ENCODE assay signal across 24 cellular contexts in genomic region chr11:71381781-71382505, GRCh38.
DNase-seq lines count a peak whose midpoint lies in the region; ATAC-seq lines count a peak whose summit lies in the region.
"Had no signal": no experiment of that assay in that cellular context is flagged by ENCODE, and none has a peak within 500 bp of the region (broad histone marks: within the 10 kb centered on the region; RNA-seq: fewer than 3 reads in every experiment).

No MANE protein-coding gene starts in this region.

- no peak for DNase-seq in stimulated activated naive CD8-positive, alpha-beta T cell treated with anti-CD3 and anti-CD28 coated beads, Interleukin-15, Interleukin-2, amounts not matched to agents 100 U/mL and 50 U/mL, for 24 hours
- DNase-seq in SW480 (ENCODE audit: low spot score): peak; percentile 70
- DNase-seq in memory B cell (ENCODE audit: low spot score in 2 of 2): no peak
- DNase-seq in activated CD4-positive, CD25-positive, alpha-beta regulatory T cell (lab: John Stamatoyannopoulos, UW): no peak
- DNase-seq: activated CD4-positive, alpha-beta memory T cell treated with anti-CD3 and anti-CD28 coated beads, Interleukin-2, amount 10 ng/mL, durations not matched to agents 7 days and 5 days; activated CD4-positive, alpha-beta T cell treated with anti-CD3 and anti-CD28 coated beads for 1 hour; activated CD8-positive, alpha-beta memory T cell treated with anti-CD3 and anti-CD28 coated beads, Interleukin-2, amount 50 U/mL, for 48 hours; activated naive CD4-positive, alpha-beta T cell treated with anti-CD3 and anti-CD28 coated beads, Interleukin-2, amount 50 U/mL, for 16 hours; amniotic stem cell; CD8-positive, alpha-beta memory T cell; effector CD4-positive, alpha-beta T cell; heart right ventricle; Karpas-422; kidney glomerular epithelial cell; NCI-H1694; NCI-H524; posterior cingulate gyrus; T-helper 1 cell had no signal

- peaks cover 3% of the 10 kb centered on the region for H3K9me3 Mint-ChIP-seq in stimulated activated naive CD8-positive, alpha-beta T cell treated with anti-CD3 and anti-CD28 coated beads, Interleukin-15, Interleukin-2, amounts not matched to agents 100 ng/mL and 50 ng/mL, for 24 hours
- H3K9me3 Mint-ChIP-seq in memory B cell: peaks cover 4% of the 10 kb centered on the region

- peaks cover 8% of the 10 kb centered on the region for H3K4me1 Mint-ChIP-seq in stimulated activated naive CD8-positive, alpha-beta T cell treated with anti-CD3 and anti-CD28 coated beads, Interleukin-15, Interleukin-2, amounts not matched to agents 100 ng/mL and 50 ng/mL, for 24 hours (ENCODE audit: low read depth)
- H3K4me1 Mint-ChIP-seq in memory B cell: peaks cover 40% of the 10 kb centered on the region
- H3K4me1 Mint-ChIP-seq: activated CD4-positive, alpha-beta memory T cell treated with anti-CD3 and anti-CD28 coated beads, Interleukin-2, amount 10 ng/mL, durations not matched to agents 7 days and 5 days; neural progenitor cell had no signal

- H3K36me3 Mint-ChIP-seq in stimulated activated naive CD8-positive, alpha-beta T cell treated with anti-CD3 and anti-CD28 coated beads, Interleukin-15, Interleukin-2, amounts not matched to agents 100 ng/mL and 50 ng/mL, for 24 hours (ENCODE audit: low read depth): no peaks in the 10 kb centered on the region
- H3K36me3 Mint-ChIP-seq in memory B cell: peaks cover 5% of the 10 kb centered on the region
- H3K36me3 Mint-ChIP-seq: neural progenitor cell had no signal

- peak overlapping the region; percentile 23 for H3K27ac Mint-ChIP-seq in stimulated activated naive CD8-positive, alpha-beta T cell treated with anti-CD3 and anti-CD28 coated beads, Interleukin-15, Interleukin-2, amounts not matched to agents 100 ng/mL and 50 ng/mL, for 24 hours
- peak overlapping the region; percentile 60 for H3K27ac Mint-ChIP-seq in memory B cell
- H3K27ac Mint-ChIP-seq: activated CD4-positive, alpha-beta memory T cell treated with anti-CD3 and anti-CD28 coated beads, Interleukin-2, amount 10 ng/mL, durations not matched to agents 7 days and 5 days; CD8-positive, alpha-beta memory T cell; neural progenitor cell had no signal

- ATAC-seq in stimulated activated naive CD8-positive, alpha-beta T cell treated with anti-CD3 and anti-CD28 coated beads, Interleukin-15, Interleukin-2, amounts not matched to agents 100 U/mL and 50 U/mL, for 24 hours: no peak
- ATAC-seq in memory B cell (ENCODE audit: low read depth) (peak; percentile 72), GM19467 (IDR thresholded peaks at IDR 0.05; ENCODE audit: unreplicated experiment) (no peak), GM19452 (IDR thresholded peaks at IDR 0.05; ENCODE audit: unreplicated experiment) (no peak), GM18868 (IDR thresholded peaks at IDR 0.05; ENCODE audit: unreplicated experiment) (no peak)
- ATAC-seq: heart right ventricle, sciatic nerve had no signal

- H3K4me3 Mint-ChIP-seq in stimulated activated naive CD8-positive, alpha-beta T cell treated with anti-CD3 and anti-CD28 coated beads, Interleukin-15, Interleukin-2, amounts not matched to agents 100 ng/mL and 50 ng/mL, for 24 hours: no peak overlapping the region
- peak overlapping the region; percentile 67 for H3K4me3 Mint-ChIP-seq in memory B cell
- H3K4me3 Mint-ChIP-seq: activated CD4-positive, alpha-beta memory T cell treated with anti-CD3 and anti-CD28 coated beads, Interleukin-2, amount 10 ng/mL, durations not matched to agents 7 days and 5 days; CD8-positive, alpha-beta memory T cell; neural progenitor cell had no signal

- peaks cover 18% of the 10 kb centered on the region for H3K27me3 Mint-ChIP-seq in stimulated activated naive CD8-positive, alpha-beta T cell treated with anti-CD3 and anti-CD28 coated beads, Interleukin-15, Interleukin-2, amounts not matched to agents 100 ng/mL and 50 ng/mL, for 24 hours
- H3K27me3 Mint-ChIP-seq in memory B cell: peaks cover 3% of the 10 kb centered on the region
